In genomic region chr2:204470178-204470620, GRCh38 we compare ENCODE assay signal across 1 cellular context.
A peak's percentile ranks its signal among the peaks of the same experiment; 100 is the strongest.
TF ChIP-seq lines count a peak whose summit lies in the region.

No MANE protein-coding gene starts in this region.

TF ChIP-seq in K562, 482 proteins besides CTCF, POLR2A, EP300 and RAD21 (continued from another document and continues in another):
- TF ChIP-seq PKNOX1 (IDR thresholded peaks at IDR 0.05) (no peak), TAL1 (IDR thresholded peaks at IDR 0.05) (no peak), ATF4 (CRISPR knock-in tag; IDR thresholded peaks at IDR 0.05) (peak; percentile 99), GTF2A2 (tag; IDR thresholded peaks at IDR 0.05) (no peak), CBX2 (IDR thresholded peaks at IDR 0.05; ENCODE audit: insufficient read depth, low read length, poor library complexity, severe bottlenecking) (no peak), JUN (IDR thresholded peaks at IDR 0.05; ENCODE audit: borderline replicate concordance, low read depth, low read length) (no peak), JUN (CRISPR knock-in tag; IDR thresholded peaks at IDR 0.05; ENCODE audit: borderline replicate concordance) (no peak), ATF2 (CRISPR knock-in tag; IDR thresholded peaks at IDR 0.05) (no peak), KDM5B (IDR thresholded peaks at IDR 0.05; ENCODE audit: insufficient replicate concordance, low read depth, low read length) (no peak), ADNP (tag; IDR thresholded peaks at IDR 0.05) (no peak), GTF2E2 (tag; IDR thresholded peaks at IDR 0.05) (peak; percentile 82), NKRF (IDR thresholded peaks at IDR 0.05; ENCODE audit: borderline replicate concordance) (no peak), BCOR (IDR thresholded peaks at IDR 0.05) (no peak), ZNF644 (tag; IDR thresholded peaks at IDR 0.05; ENCODE audit: low read depth) (peak; percentile 77; the same call in 1 of the 2 replicates), JUND (IDR thresholded peaks at IDR 0.05; ENCODE audit: borderline replicate concordance, low read depth, low read length) (peak; percentile 80), JUND (tag; IDR thresholded peaks at IDR 0.05; ENCODE audit: borderline replicate concordance, low read depth, low read length) (peak; percentile 71; the same call in 2 of the 3 replicates), TEAD4 (IDR thresholded peaks at IDR 0.05; ENCODE audit: low read length) (no peak), TEAD4 (CRISPR knock-in tag; IDR thresholded peaks at IDR 0.05; ENCODE audit: borderline replicate concordance) (no peak), ATF3 (IDR thresholded peaks at IDR 0.05) (peak; percentile 92), ATF3 (CRISPR knock-in tag; conservative IDR thresholded peaks at IDR 0.05) (no peak), SAP30 (IDR thresholded peaks at IDR 0.05; ENCODE audit: borderline replicate concordance, insufficient read depth, low read depth, low read length, poor library complexity, severe bottlenecking) (no peak), ELK1 (CRISPR knock-in tag; IDR thresholded peaks at IDR 0.05) (no peak), ZNF79 (CRISPR knock-in tag; IDR thresholded peaks at IDR 0.05; ENCODE audit: low read depth) (0 out of 2 replicates have a peak, but pooled peaks have one; percentile 57), THRAP3 (IDR thresholded peaks at IDR 0.05; ENCODE audit: borderline replicate concordance) (no peak), MYNN (IDR thresholded peaks at IDR 0.05) (no peak), MYNN (CRISPR knock-in tag; IDR thresholded peaks at IDR 0.05) (no peak), NFRKB (IDR thresholded peaks at IDR 0.05; ENCODE audit: low read depth) (peak; percentile 69; the same call in 1 of the 2 replicates), DDX20 (tag; IDR thresholded peaks at IDR 0.05; ENCODE audit: low read depth) (no peak), DEAF1 (CRISPR knock-in tag; IDR thresholded peaks at IDR 0.05) (0 out of 2 replicates have a peak, but pooled peaks have one; percentile 19), AFF1 (IDR thresholded peaks at IDR 0.05; ENCODE audit: low read depth in 1 of 2, partially characterized antibody in 2 of 2) (peak in 1 of 2 experiments; percentile 58), MTA2 (IDR thresholded peaks at IDR 0.05; ENCODE audit: low read depth) (no peak), EP400 (IDR thresholded peaks at IDR 0.05) (peak; percentile 66), ZNF695 (CRISPR knock-in tag; IDR thresholded peaks at IDR 0.05) (no peak), HDAC3 (IDR thresholded peaks at IDR 0.05; ENCODE audit: borderline replicate concordance, partially characterized antibody) (no peak), FOS (IDR thresholded peaks at IDR 0.05; ENCODE audit: extremely low read depth, insufficient read length) (no peak), HINFP (tag; conservative IDR thresholded peaks at IDR 0.05; ENCODE audit: low read depth) (peak; percentile 20; the same call in 1 of the 2 replicates), TRIM24 (IDR thresholded peaks at IDR 0.05) (peak; percentile 99), FOXJ2 (tag; IDR thresholded peaks at IDR 0.05) (peak; percentile 76), E2F6 (IDR thresholded peaks at IDR 0.05; ENCODE audit: borderline replicate concordance in 1 of 2, extremely low read depth in 1 of 2, insufficient read depth in 1 of 2, insufficient read length in 1 of 2, low read depth in 1 of 2, low read length in 1 of 2, poor library complexity in 1 of 2, severe bottlenecking in 1 of 2) (no peak), MYC (IDR thresholded peaks at IDR 0.05; ENCODE audit: low read depth, low read length) (peak; percentile 60), MYC (CRISPR knock-in tag; IDR thresholded peaks at IDR 0.05; ENCODE audit: borderline replicate concordance, low read depth) (no peak), ZNF512 (tag; IDR thresholded peaks at IDR 0.05) (no peak), POLR2AphosphoS5 (IDR thresholded peaks at IDR 0.05; ENCODE audit: control insufficient read depth, insufficient read depth, low read depth, low read length) (no peak), CXXC5 (CRISPR knock-in tag; IDR thresholded peaks at IDR 0.05) (peak; percentile 82), IRF9 (tag; IDR thresholded peaks at IDR 0.05) (peak; percentile 87)
